Comparison of ENCODE assay signal across 15 cellular contexts in the genomic region with DNA sequence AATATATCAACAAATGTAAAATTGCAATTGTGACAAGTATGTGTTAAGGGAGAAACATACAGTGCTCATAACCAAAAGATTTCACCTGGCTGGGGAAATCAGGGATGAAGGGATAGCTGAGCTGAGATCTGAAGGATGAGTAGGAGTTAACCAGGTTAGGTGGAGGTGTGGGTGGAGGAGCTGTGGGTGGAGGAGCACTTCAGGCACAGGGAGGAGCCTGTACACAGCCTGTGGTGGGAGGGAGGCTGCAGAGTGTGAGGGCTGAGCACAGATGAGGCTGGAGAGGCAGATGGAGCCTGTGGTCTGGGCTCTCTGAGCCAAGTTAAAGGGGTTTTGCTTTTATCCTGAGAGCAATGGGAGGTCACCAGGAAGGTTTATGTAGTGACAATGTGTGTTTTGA.
DNase-seq lines count a peak whose midpoint lies in the region; ATAC-seq and TF ChIP-seq lines count a peak whose summit lies in the region.
"Had no signal": no experiment of that assay in that cellular context is flagged by ENCODE, and none has a peak within 500 bp of the region (broad histone marks: within the 10 kb centered on the region; RNA-seq: fewer than 3 reads in every experiment).

No MANE protein-coding gene starts in this region.

- POLR2A ChIA-PET in HEK293 (lab: Yijun Ruan, JAX) = no interaction called here

- no peaks in the 10 kb centered on the region for H3K9me3 Mint-ChIP-seq in activated CD8-positive, alpha-beta memory T cell treated with anti-CD3 and anti-CD28 coated beads, Interleukin-2, amount 10 ng/mL, durations not matched to agents 7 days and 5 days (ENCODE audit: low read depth)
- H3K9me3 Mint-ChIP-seq: CD4-positive, alpha-beta T cell; GM23338 had no signal

- H3K4me3 ChIP-seq in HEK293 (ENCODE audit: low read depth, low read length) = no peak overlapping the region
- H3K4me3 ChIP-seq: GM23338 had no signal

- H3K9me3 ChIP-seq in HEK293 (ENCODE audit: control insufficient read depth, insufficient read depth, low read depth, low read length) = no peaks in the 10 kb centered on the region
- H3K9me3 ChIP-seq: BE2C, Caco-2 had no signal

- no peak for TF ChIP-seq CTCF in HEK293 (tag by site-specific recombination; IDR thresholded peaks at IDR 0.05)

- peaks cover 3% of the 10 kb centered on the region for H3K27me3 Mint-ChIP-seq in activated CD8-positive, alpha-beta memory T cell treated with anti-CD3 and anti-CD28 coated beads, Interleukin-2, amount 10 ng/mL, durations not matched to agents 7 days and 5 days
- H3K27me3 Mint-ChIP-seq: CD4-positive, alpha-beta T cell had no signal

- H3K4me3 Mint-ChIP-seq in activated CD8-positive, alpha-beta memory T cell treated with anti-CD3 and anti-CD28 coated beads, Interleukin-2, amount 10 ng/mL, durations not matched to agents 7 days and 5 days = no peak overlapping the region
- H3K4me3 Mint-ChIP-seq: CD4-positive, alpha-beta T cell; GM23338 had no signal

- no peak overlapping the region for H3K27ac Mint-ChIP-seq in activated CD8-positive, alpha-beta memory T cell treated with anti-CD3 and anti-CD28 coated beads, Interleukin-2, amount 10 ng/mL, durations not matched to agents 7 days and 5 days
- H3K27ac Mint-ChIP-seq: CD4-positive, alpha-beta T cell; GM23338 had no signal

- no peaks in the 10 kb centered on the region for H3K36me3 Mint-ChIP-seq in activated CD8-positive, alpha-beta memory T cell treated with anti-CD3 and anti-CD28 coated beads, Interleukin-2, amount 10 ng/mL, durations not matched to agents 7 days and 5 days

- H3K27ac ChIP-seq in HEK293 (ENCODE audit: extremely low read depth, low read depth, low read length) (no peak overlapping the region), caudate nucleus (ENCODE audit: low read depth, low read length) (peak overlapping the region; percentile 9)
- H3K27ac ChIP-seq: C4-2B had no signal

- H3K4me1 ChIP-seq in HEK293 (ENCODE audit: control insufficient read depth, insufficient read depth, low read length) = no peaks in the 10 kb centered on the region
- H3K4me1 ChIP-seq: BE2C, Caco-2 had no signal

- DNase-seq in activated CD8-positive, alpha-beta memory T cell treated with anti-CD3 and anti-CD28 coated beads, Interleukin-2, amount 10 ng/mL, durations not matched to agents 7 days and 5 days = peak; percentile 36
- no peak for DNase-seq in activated CD8-positive, alpha-beta memory T cell treated with anti-CD3 and anti-CD28 coated beads, Interleukin-2, amount 50 U/mL, for 4 hours
- DNase-seq in caudate nucleus (lab: John Stamatoyannopoulos, UW) = peak in 32 of 61 donors; percentile 4 to 81 (median 24)
- DNase-seq in putamen (ENCODE audit: low spot score) = peak; percentile 57
- DNase-seq in C1 segment of cervical spinal cord (lab: John Stamatoyannopoulos, UW) = no peak
- DNase-seq in NCI-H345 (lab: John Stamatoyannopoulos, UW) = no peak
- DNase-seq: ACHN; BE2C; Caco-2; CD4-positive, alpha-beta T cell; GDM1; HCEC 1CT had no signal

- H3K4me1 Mint-ChIP-seq in activated CD8-positive, alpha-beta memory T cell treated with anti-CD3 and anti-CD28 coated beads, Interleukin-2, amount 10 ng/mL, durations not matched to agents 7 days and 5 days = peaks cover 7% of the 10 kb centered on the region

- ATAC-seq in activated CD8-positive, alpha-beta memory T cell treated with anti-CD3 and anti-CD28 coated beads, Interleukin-2, amount 10 ng/mL, durations not matched to agents 7 days and 5 days = no peak
- ATAC-seq: GM23338 had no signal

- no peaks in the 10 kb centered on the region for H3K36me3 ChIP-seq in HEK293 (ENCODE audit: control insufficient read depth in 2 of 2, insufficient read depth in 1 of 2, low read length in 2 of 2)
- H3K36me3 ChIP-seq: BE2C had no signal

- CTCF ChIA-PET in activated CD8-positive, alpha-beta memory T cell treated with anti-CD3 and anti-CD28 coated beads, Interleukin-2, amount 10 ng/mL, durations not matched to agents 7 days and 5 days (lab: Charles Lee) = interaction anchor here (0.7 to 1.0 kb wide), 4 partner anchors 9 to 349 kb away, joined by 3 to 6 read pairs (median 4); no protein-coding TSS in a partner anchor
- CTCF ChIA-PET in HEK293 (lab: Yijun Ruan, JAX) = no interaction called here

TF ChIP-seq in HEK293, 187 proteins besides CTCF, POLR2A, EP300 and RAD21:
- TF ChIP-seq, protein P1, sequence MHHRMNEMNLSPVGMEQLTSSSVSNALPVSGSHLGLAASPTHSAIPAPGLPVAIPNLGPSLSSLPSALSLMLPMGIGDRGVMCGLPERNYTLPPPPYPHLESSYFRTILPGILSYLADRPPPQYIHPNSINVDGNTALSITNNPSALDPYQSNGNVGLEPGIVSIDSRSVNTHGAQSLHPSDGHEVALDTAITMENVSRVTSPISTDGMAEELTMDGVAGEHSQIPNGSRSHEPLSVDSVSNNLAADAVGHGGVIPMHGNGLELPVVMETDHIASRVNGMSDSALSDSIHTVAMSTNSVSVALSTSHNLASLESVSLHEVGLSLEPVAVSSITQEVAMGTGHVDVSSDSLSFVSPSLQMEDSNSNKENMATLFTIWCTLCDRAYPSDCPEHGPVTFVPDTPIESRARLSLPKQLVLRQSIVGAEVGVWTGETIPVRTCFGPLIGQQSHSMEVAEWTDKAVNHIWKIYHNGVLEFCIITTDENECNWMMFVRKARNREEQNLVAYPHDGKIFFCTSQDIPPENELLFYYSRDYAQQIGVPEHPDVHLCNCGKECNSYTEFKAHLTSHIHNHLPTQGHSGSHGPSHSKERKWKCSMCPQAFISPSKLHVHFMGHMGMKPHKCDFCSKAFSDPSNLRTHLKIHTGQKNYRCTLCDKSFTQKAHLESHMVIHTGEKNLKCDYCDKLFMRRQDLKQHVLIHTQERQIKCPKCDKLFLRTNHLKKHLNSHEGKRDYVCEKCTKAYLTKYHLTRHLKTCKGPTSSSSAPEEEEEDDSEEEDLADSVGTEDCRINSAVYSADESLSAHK (tag by site-specific recombination; IDR thresholded peaks at IDR 0.05) = no peak
- no peak for TF ChIP-seq ZNF664 (tag by site-specific recombination; IDR thresholded peaks at IDR 0.05)
- TF ChIP-seq EGR2 (tag by site-specific recombination; IDR thresholded peaks at IDR 0.05; ENCODE audit: low read depth) = peak; percentile 98
- TF ChIP-seq, protein P2, sequence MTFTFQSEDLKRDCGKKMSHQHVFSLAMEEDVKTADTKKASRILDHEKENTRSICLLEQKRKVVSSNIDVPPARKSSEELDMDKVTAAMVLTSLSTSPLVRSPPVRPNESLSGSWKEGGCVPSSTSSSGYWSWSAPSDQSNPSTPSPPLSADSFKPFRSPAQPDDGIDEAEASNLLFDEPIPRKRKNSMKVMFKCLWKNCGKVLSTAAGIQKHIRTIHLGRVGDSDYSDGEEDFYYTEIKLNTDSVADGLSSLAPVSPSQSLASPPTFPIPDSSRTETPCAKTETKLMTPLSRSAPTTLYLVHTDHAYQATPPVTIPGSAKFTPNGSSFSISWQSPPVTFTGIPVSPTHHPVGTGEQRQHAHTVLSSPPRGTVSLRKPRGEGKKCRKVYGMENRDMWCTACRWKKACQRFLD (tag by site-specific recombination; IDR thresholded peaks at IDR 0.05) = no peak
- TF ChIP-seq, protein P3, sequence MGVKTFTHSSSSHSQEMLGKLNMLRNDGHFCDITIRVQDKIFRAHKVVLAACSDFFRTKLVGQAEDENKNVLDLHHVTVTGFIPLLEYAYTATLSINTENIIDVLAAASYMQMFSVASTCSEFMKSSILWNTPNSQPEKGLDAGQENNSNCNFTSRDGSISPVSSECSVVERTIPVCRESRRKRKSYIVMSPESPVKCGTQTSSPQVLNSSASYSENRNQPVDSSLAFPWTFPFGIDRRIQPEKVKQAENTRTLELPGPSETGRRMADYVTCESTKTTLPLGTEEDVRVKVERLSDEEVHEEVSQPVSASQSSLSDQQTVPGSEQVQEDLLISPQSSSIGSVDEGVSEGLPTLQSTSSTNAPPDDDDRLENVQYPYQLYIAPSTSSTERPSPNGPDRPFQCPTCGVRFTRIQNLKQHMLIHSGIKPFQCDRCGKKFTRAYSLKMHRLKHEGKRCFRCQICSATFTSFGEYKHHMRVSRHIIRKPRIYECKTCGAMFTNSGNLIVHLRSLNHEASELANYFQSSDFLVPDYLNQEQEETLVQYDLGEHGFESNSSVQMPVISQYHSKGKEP (tag by site-specific recombination; IDR thresholded peaks at IDR 0.05) = no peak
- TF ChIP-seq ZFHX2 (tag by site-specific recombination; conservative IDR thresholded peaks at IDR 0.05) = peak; percentile 96
TF ChIP-seq in HEK293: peak in this region for 2.

Comparison
In these comparisons a context has a peak if more than half of its experiments do, and no peak if none do; other contexts are left out.
1. DNase-seq: peak in activated CD8-positive, alpha-beta memory T cell treated with anti-CD3 and anti-CD28 coated beads, Interleukin-2, amount 10 ng/mL, durations not matched to agents 7 days and 5 days (single experiment), caudate nucleus (32 of 61) and putamen (single experiment); none in activated CD8-positive, alpha-beta memory T cell treated with anti-CD3 and anti-CD28 coated beads, Interleukin-2, amount 50 U/mL, for 4 hours (single experiment), C1 segment of cervical spinal cord (0 of 14) and NCI-H345 (single experiment).